ENCODE assay signal across 8 cellular contexts in genomic region chr1:40665335-40666171, GRCh38. TPM values are rescaled to one million over a fixed set of nuclear protein-coding genes. Genes with fewer than 3 reads are reported as not detected.
A peak's percentile ranks its signal among the peaks of the same experiment; 100 is the strongest.
DNase-seq lines count a peak whose midpoint lies in the region; ATAC-seq and TF ChIP-seq lines count a peak whose summit lies in the region.

Gene RIMS3 (minus strand): TSS chr1:40665682. CDS start chr1:40641925, 23,757 bp downstream.

- no TSS peak for BruUV-seq in Panc1 (replicated peaks; lab: Mats Ljungman, UMichigan)

- H3K9me3 ChIP-seq in Panc1 (ENCODE audit: control insufficient read depth, insufficient read depth, low read depth, low read length) (no peaks in the 10 kb centered on the region), neural progenitor cell (ENCODE audit: low read depth) (no peaks in the 10 kb centered on the region), stomach smooth muscle (ENCODE audit: control insufficient read depth in 2 of 2, low read length in 2 of 2) (no peaks in the 10 kb centered on the region)

- H3F3A ChIP-seq in neural progenitor cell (ENCODE audit: low read depth), result no peaks in the 10 kb centered on the region

- peak within 1 kb of the TSS; percentile 56 for H3K27ac ChIP-seq in Panc1 (ENCODE audit: low read length)
- H3K27ac ChIP-seq in neural progenitor cell, result no peak within 1 kb of the TSS
- peak within 1 kb of the TSS; percentile 18 for H3K27ac ChIP-seq in stomach smooth muscle (ENCODE audit: low read length)

- peak; percentile 100 for DNase-seq in COLO668 (lab: John Stamatoyannopoulos, UW; ENCODE audit: unreplicated experiment)
- peak; percentile 86 for DNase-seq in HuH-7 (ENCODE audit: low spot score)
- DNase-seq in Panc1 (ENCODE audit: low read depth, low spot score), result peak; percentile 45
- peak; percentile 69 to 76 for DNase-seq in activated T-helper 1 cell treated with anti-CD3 and anti-CD28 coated beads, Interleukin-2, amount 50 U/mL, for 16 hours (ENCODE audit: low read depth in 1 of 2, low spot score in 1 of 2)
- DNase-seq in fibroblast of the aortic adventitia (ENCODE audit: low read depth), result peak; percentile 17
- DNase-seq in neural progenitor cell (ENCODE audit: low spot score), result peak; percentile 91

- H3K9ac ChIP-seq in neural progenitor cell (no peak within 1 kb of the TSS), stomach smooth muscle (ENCODE audit: low read length in 2 of 2) (peak within 1 kb of the TSS; percentile 2 to 36)

- H3K9me3 Mint-ChIP-seq in neural progenitor cell, result no peaks in the 10 kb centered on the region

- in situ Hi-C loops in Panc1 (cut with HindIII; ENCODE audit: low pct_unique_long_range_greater_than_20kb, low sequenced_read_pairs), result no loop called here

- no peaks in the 10 kb centered on the region for H3K36me3 Mint-ChIP-seq in neural progenitor cell

- peak within 1 kb of the TSS; percentile 73 for H3K4me2 ChIP-seq in neural progenitor cell

- H3K27me3 Mint-ChIP-seq in neural progenitor cell (ENCODE audit: insufficient read depth, low read depth), result peaks cover 9% of the 10 kb centered on the region

- H3K79me2 ChIP-seq in neural progenitor cell (ENCODE audit: low read depth), result no peaks in the 10 kb centered on the region

- peak; percentile 70 for ATAC-seq in GM21381 (IDR thresholded peaks at IDR 0.05; ENCODE audit: unreplicated experiment)
- peak; percentile 89 for ATAC-seq in Panc1

- H3K27ac Mint-ChIP-seq in neural progenitor cell, result no peak within 1 kb of the TSS

- peaks cover 5% of the 10 kb centered on the region for H3K4me1 ChIP-seq in Panc1 (ENCODE audit: control insufficient read depth, insufficient read depth, low read length)
- H3K4me1 ChIP-seq in neural progenitor cell, result peaks cover 17% of the 10 kb centered on the region
- H3K4me1 ChIP-seq in stomach smooth muscle (ENCODE audit: control insufficient read depth, insufficient read depth, low read length), result peaks cover 18% of the 10 kb centered on the region

- intact Hi-C loops in Panc1 (cut with micrococcal nuclease; ENCODE audit: unreplicated experiment), result loop anchor here (5.0 kb wide), 1 partner anchor 53 kb away; no protein-coding TSS in a partner anchor

- TF ChIP-seq CTCF in Panc1 (IDR thresholded peaks at IDR 0.05), result no peak; the same call in 1 of the 2 replicates
- TF ChIP-seq CTCF in fibroblast of the aortic adventitia (IDR thresholded peaks at IDR 0.05; ENCODE audit: insufficient read depth, low read length), result no peak
- TF ChIP-seq CTCF in neural progenitor cell (IDR thresholded peaks at IDR 0.05), result peak; percentile 55

- POLR2A ChIA-PET in Panc1 (lab: Charles Lee), result interaction anchor here (0.6 kb wide), 3 partner anchors 82 to 275 kb away, joined by 3 to 12 read pairs (median 6); no protein-coding TSS in a partner anchor

- peak within 1 kb of the TSS; percentile 53 to 68 for H3K4me3 ChIP-seq in Panc1 (ENCODE audit: low read depth in 2 of 2, low read length in 2 of 2)
- peak within 1 kb of the TSS; percentile 59 for H3K4me3 ChIP-seq in fibroblast of the aortic adventitia (ENCODE audit: low read depth, low read length)
- peak within 1 kb of the TSS; percentile 61 for H3K4me3 ChIP-seq in neural progenitor cell
- H3K4me3 ChIP-seq in stomach smooth muscle (ENCODE audit: low read length in 2 of 2), result peak within 1 kb of the TSS; percentile 50 to 76

- H3K27me3 ChIP-seq in Panc1 (ENCODE audit: control insufficient read depth, insufficient read depth, low read length) (no peaks in the 10 kb centered on the region), neural progenitor cell (no peaks in the 10 kb centered on the region), stomach smooth muscle (ENCODE audit: control insufficient read depth in 1 of 2, insufficient read depth in 2 of 2, low read length in 2 of 2) (no peaks in the 10 kb centered on the region)

- H3K4me3 Mint-ChIP-seq in neural progenitor cell, result peak within 1 kb of the TSS; percentile 93

- H3K36me3 ChIP-seq in Panc1 (ENCODE audit: control insufficient read depth, insufficient read depth, low read length) (no peaks in the 10 kb centered on the region), neural progenitor cell (no peaks in the 10 kb centered on the region), stomach smooth muscle (ENCODE audit: control insufficient read depth in 2 of 2, insufficient read depth in 2 of 2, low read length in 2 of 2) (no peaks in the 10 kb centered on the region)

- H2AFZ ChIP-seq in neural progenitor cell (replicated peaks), result peak within 1 kb of the TSS; percentile 55

- H4K20me1 ChIP-seq in neural progenitor cell (ENCODE audit: low read depth), result peaks cover 24% of the 10 kb centered on the region

- CTCF ChIA-PET in Panc1 (lab: Charles Lee), result interaction anchor here (0.6 to 0.7 kb wide), 2 partner anchors 133 to 1468 kb away, joined by 3 to 5 read pairs; no protein-coding TSS in a partner anchor

- peaks cover 22% of the 10 kb centered on the region for H3K4me1 Mint-ChIP-seq in neural progenitor cell

RNA-seq across cellular contexts. Expression of gene RIMS3, which starts in this region (rescaled TPM):
- total RNA-seq in Panc1 (2021; ENCODE audit: unreplicated experiment), result 5.7 TPM
- polyA plus RNA-seq in Panc1 (2012; ENCODE audit: insufficient read length), result 9.0 TPM
- total RNA-seq in fibroblast of the aortic adventitia (ENCODE audit: low replicate concordance), result 0.36 and 0.57 TPM in 2 replicates
- 17.2 and 27.1 TPM in 2 replicates for total RNA-seq in neural progenitor cell (ENCODE audit: low replicate concordance)

Comparison
In these comparisons a context has a peak if more than half of its experiments do, and no peak if none do; other contexts are left out.
1. Peak in DNase-seq and H3K4me3 ChIP-seq in fibroblast of the aortic adventitia; RNA of the gene not detected or under 1 TPM.
2. DNase-seq: peak in every context shown above with its lines; median percentile 100 in COLO668; 91 in neural progenitor cell; 86 in HuH-7; 72 in activated T-helper 1 cell treated with anti-CD3 and anti-CD28 coated beads, Interleukin-2, amount 50 U/mL, for 16 hours; 45 in Panc1; 17 in fibroblast of the aortic adventitia.